In the genomic region with DNA sequence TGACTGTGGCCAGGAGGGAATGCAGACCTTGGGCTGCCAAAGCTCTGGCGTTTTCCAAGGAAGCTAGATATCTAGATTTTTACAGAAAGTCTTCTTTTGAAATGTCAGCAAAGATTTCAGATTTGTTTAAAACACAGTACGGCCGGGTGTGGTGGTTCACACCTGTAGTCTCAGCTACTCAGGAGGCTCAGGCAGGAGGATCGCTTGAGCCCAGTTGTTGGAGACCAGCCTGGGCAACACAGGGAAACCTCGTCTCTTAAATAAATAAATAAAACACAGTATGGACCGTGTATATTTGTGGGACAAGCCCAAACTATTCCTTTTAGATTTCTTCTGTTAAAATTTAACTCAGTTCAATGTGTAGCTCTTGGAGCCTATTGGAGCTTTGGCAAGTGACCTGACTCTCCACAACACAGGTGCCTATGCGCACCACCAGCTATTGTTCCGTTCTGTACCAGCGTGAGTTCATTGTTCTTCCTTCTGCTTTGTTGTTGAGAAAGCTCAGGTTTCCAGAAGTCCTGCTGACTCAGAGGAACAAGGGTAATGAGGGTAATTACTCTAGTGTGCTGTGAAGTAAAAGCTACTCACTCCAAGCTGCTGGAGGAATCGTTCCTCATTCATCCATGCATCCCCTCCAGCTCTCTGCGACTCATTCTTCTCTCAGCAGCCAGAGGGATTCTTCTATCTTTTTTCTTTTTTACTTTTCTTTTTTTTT, we compare ENCODE assay signal across 2 cellular contexts.
TF ChIP-seq lines count a peak whose summit lies in the region.

No MANE protein-coding gene starts in this region.

TF ChIP-seq in WTC11, 78 proteins besides CTCF, POLR2A, EP300 and RAD21 (continued from another document):
- TF ChIP-seq, protein P1, sequence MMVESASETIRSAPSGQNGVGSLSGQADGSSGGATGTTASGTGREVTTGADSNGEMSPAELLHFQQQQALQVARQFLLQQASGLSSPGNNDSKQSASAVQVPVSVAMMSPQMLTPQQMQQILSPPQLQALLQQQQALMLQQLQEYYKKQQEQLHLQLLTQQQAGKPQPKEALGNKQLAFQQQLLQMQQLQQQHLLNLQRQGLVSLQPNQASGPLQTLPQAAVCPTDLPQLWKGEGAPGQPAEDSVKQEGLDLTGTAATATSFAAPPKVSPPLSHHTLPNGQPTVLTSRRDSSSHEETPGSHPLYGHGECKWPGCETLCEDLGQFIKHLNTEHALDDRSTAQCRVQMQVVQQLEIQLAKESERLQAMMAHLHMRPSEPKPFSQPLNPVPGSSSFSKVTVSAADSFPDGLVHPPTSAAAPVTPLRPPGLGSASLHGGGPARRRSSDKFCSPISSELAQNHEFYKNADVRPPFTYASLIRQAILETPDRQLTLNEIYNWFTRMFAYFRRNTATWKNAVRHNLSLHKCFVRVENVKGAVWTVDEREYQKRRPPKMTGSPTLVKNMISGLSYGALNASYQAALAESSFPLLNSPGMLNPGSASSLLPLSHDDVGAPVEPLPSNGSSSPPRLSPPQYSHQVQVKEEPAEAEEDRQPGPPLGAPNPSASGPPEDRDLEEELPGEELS (CRISPR knock-in tag; IDR thresholded peaks at IDR 0.05) = peak; percentile 85; the same call in 1 of the 2 replicates
- no peak for TF ChIP-seq ETV6 (CRISPR knock-in tag; IDR thresholded peaks at IDR 0.05)
- TF ChIP-seq TEAD4 (CRISPR knock-in tag; IDR thresholded peaks at IDR 0.05) = no peak
- TF ChIP-seq, protein P2, sequence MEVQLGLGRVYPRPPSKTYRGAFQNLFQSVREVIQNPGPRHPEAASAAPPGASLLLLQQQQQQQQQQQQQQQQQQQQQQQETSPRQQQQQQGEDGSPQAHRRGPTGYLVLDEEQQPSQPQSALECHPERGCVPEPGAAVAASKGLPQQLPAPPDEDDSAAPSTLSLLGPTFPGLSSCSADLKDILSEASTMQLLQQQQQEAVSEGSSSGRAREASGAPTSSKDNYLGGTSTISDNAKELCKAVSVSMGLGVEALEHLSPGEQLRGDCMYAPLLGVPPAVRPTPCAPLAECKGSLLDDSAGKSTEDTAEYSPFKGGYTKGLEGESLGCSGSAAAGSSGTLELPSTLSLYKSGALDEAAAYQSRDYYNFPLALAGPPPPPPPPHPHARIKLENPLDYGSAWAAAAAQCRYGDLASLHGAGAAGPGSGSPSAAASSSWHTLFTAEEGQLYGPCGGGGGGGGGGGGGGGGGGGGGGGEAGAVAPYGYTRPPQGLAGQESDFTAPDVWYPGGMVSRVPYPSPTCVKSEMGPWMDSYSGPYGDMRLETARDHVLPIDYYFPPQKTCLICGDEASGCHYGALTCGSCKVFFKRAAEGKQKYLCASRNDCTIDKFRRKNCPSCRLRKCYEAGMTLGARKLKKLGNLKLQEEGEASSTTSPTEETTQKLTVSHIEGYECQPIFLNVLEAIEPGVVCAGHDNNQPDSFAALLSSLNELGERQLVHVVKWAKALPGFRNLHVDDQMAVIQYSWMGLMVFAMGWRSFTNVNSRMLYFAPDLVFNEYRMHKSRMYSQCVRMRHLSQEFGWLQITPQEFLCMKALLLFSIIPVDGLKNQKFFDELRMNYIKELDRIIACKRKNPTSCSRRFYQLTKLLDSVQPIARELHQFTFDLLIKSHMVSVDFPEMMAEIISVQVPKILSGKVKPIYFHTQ (CRISPR knock-in tag; IDR thresholded peaks at IDR 0.05) = no peak

TF ChIP-seq in HepG2, 621 proteins besides CTCF, POLR2A, EP300 and RAD21 (continued from another document):
- TF ChIP-seq, protein P3, sequence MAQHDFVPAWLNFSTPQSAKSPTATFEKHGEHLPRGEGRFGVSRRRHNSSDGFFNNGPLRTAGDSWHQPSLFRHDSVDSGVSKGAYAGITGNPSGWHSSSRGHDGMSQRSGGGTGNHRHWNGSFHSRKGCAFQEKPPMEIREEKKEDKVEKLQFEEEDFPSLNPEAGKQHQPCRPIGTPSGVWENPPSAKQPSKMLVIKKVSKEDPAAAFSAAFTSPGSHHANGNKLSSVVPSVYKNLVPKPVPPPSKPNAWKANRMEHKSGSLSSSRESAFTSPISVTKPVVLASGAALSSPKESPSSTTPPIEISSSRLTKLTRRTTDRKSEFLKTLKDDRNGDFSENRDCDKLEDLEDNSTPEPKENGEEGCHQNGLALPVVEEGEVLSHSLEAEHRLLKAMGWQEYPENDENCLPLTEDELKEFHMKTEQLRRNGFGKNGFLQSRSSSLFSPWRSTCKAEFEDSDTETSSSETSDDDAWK (CRISPR knock-in tag; IDR thresholded peaks at IDR 0.05) = no peak
- TF ChIP-seq ZNF30 (CRISPR knock-in tag; IDR thresholded peaks at IDR 0.05) (no peak), MTA3 (CRISPR knock-in tag; IDR thresholded peaks at IDR 0.05) (no peak), KDM5B (CRISPR knock-in tag; IDR thresholded peaks at IDR 0.05; ENCODE audit: borderline replicate concordance) (no peak), ZSCAN22 (CRISPR knock-in tag; IDR thresholded peaks at IDR 0.05) (no peak), SOX6 (IDR thresholded peaks at IDR 0.05) (no peak), SOX6 (CRISPR knock-in tag; IDR thresholded peaks at IDR 0.05) (peak; percentile 26; the same call in 1 of the 2 replicates), HDAC6 (IDR thresholded peaks at IDR 0.05; ENCODE audit: low read depth, low read length) (no peak), GFI1 (CRISPR knock-in tag; IDR thresholded peaks at IDR 0.05; ENCODE audit: borderline replicate concordance) (no peak), CCAR2 (optimal IDR thresholded peaks at IDR 0.05; ENCODE audit: low read depth, low read length) (no peak), ZNF253 (CRISPR knock-in tag; IDR thresholded peaks at IDR 0.05; ENCODE audit: borderline replicate concordance) (no peak), ZSCAN12 (CRISPR knock-in tag; IDR thresholded peaks at IDR 0.05) (no peak), SAFB2 (CRISPR knock-in tag; IDR thresholded peaks at IDR 0.05; ENCODE audit: borderline replicate concordance, low read depth) (no peak), ZMYM2 (CRISPR knock-in tag; IDR thresholded peaks at IDR 0.05) (no peak), TEAD2 (CRISPR knock-in tag; IDR thresholded peaks at IDR 0.05) (no peak), POLR2AphosphoS5 (IDR thresholded peaks at IDR 0.05; ENCODE audit: low read depth, low read length) (no peak), ZBTB8A (CRISPR knock-in tag; IDR thresholded peaks at IDR 0.05; ENCODE audit: borderline replicate concordance, low read depth) (no peak), ZNF746 (CRISPR knock-in tag; IDR thresholded peaks at IDR 0.05) (no peak), CHD4 (IDR thresholded peaks at IDR 0.05; ENCODE audit: borderline replicate concordance, low read length) (no peak), NCOA5 (CRISPR knock-in tag; IDR thresholded peaks at IDR 0.05) (no peak), ZFP82 (CRISPR knock-in tag; IDR thresholded peaks at IDR 0.05; ENCODE audit: borderline replicate concordance) (no peak), ZBTB1 (CRISPR knock-in tag; IDR thresholded peaks at IDR 0.05; ENCODE audit: borderline replicate concordance) (no peak), ZNF547 (CRISPR knock-in tag; IDR thresholded peaks at IDR 0.05) (no peak), SOX13 (IDR thresholded peaks at IDR 0.05) (no peak), SOX13 (CRISPR knock-in tag; conservative IDR thresholded peaks at IDR 0.05 in 1 of 2, IDR thresholded peaks at IDR 0.05 in 1 of 2) (peak in 1 of 2 experiments; percentile 71; a peak in 2 of 4 replicates), DR1 (CRISPR knock-in tag; IDR thresholded peaks at IDR 0.05) (no peak)
- TF ChIP-seq, protein P4, sequence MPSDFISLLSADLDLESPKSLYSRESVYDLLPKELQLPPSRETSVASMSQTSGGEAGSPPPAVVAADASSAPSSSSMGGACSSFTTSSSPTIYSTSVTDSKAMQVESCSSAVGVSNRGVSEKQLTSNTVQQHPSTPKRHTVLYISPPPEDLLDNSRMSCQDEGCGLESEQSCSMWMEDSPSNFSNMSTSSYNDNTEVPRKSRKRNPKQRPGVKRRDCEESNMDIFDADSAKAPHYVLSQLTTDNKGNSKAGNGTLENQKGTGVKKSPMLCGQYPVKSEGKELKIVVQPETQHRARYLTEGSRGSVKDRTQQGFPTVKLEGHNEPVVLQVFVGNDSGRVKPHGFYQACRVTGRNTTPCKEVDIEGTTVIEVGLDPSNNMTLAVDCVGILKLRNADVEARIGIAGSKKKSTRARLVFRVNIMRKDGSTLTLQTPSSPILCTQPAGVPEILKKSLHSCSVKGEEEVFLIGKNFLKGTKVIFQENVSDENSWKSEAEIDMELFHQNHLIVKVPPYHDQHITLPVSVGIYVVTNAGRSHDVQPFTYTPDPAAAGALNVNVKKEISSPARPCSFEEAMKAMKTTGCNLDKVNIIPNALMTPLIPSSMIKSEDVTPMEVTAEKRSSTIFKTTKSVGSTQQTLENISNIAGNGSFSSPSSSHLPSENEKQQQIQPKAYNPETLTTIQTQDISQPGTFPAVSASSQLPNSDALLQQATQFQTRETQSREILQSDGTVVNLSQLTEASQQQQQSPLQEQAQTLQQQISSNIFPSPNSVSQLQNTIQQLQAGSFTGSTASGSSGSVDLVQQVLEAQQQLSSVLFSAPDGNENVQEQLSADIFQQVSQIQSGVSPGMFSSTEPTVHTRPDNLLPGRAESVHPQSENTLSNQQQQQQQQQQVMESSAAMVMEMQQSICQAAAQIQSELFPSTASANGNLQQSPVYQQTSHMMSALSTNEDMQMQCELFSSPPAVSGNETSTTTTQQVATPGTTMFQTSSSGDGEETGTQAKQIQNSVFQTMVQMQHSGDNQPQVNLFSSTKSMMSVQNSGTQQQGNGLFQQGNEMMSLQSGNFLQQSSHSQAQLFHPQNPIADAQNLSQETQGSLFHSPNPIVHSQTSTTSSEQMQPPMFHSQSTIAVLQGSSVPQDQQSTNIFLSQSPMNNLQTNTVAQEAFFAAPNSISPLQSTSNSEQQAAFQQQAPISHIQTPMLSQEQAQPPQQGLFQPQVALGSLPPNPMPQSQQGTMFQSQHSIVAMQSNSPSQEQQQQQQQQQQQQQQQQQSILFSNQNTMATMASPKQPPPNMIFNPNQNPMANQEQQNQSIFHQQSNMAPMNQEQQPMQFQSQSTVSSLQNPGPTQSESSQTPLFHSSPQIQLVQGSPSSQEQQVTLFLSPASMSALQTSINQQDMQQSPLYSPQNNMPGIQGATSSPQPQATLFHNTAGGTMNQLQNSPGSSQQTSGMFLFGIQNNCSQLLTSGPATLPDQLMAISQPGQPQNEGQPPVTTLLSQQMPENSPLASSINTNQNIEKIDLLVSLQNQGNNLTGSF (CRISPR knock-in tag; IDR thresholded peaks at IDR 0.05) = no peak
- TF ChIP-seq, protein P5, sequence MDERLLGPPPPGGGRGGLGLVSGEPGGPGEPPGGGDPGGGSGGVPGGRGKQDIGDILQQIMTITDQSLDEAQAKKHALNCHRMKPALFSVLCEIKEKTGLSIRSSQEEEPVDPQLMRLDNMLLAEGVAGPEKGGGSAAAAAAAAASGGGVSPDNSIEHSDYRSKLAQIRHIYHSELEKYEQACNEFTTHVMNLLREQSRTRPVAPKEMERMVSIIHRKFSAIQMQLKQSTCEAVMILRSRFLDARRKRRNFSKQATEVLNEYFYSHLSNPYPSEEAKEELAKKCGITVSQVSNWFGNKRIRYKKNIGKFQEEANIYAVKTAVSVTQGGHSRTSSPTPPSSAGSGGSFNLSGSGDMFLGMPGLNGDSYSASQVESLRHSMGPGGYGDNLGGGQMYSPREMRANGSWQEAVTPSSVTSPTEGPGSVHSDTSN (CRISPR knock-in tag; IDR thresholded peaks at IDR 0.05) = no peak
- TF ChIP-seq, protein P6, sequence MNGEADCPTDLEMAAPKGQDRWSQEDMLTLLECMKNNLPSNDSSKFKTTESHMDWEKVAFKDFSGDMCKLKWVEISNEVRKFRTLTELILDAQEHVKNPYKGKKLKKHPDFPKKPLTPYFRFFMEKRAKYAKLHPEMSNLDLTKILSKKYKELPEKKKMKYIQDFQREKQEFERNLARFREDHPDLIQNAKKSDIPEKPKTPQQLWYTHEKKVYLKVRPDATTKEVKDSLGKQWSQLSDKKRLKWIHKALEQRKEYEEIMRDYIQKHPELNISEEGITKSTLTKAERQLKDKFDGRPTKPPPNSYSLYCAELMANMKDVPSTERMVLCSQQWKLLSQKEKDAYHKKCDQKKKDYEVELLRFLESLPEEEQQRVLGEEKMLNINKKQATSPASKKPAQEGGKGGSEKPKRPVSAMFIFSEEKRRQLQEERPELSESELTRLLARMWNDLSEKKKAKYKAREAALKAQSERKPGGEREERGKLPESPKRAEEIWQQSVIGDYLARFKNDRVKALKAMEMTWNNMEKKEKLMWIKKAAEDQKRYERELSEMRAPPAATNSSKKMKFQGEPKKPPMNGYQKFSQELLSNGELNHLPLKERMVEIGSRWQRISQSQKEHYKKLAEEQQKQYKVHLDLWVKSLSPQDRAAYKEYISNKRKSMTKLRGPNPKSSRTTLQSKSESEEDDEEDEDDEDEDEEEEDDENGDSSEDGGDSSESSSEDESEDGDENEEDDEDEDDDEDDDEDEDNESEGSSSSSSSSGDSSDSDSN (CRISPR knock-in tag; IDR thresholded peaks at IDR 0.05) = no peak
- TF ChIP-seq, protein P7, sequence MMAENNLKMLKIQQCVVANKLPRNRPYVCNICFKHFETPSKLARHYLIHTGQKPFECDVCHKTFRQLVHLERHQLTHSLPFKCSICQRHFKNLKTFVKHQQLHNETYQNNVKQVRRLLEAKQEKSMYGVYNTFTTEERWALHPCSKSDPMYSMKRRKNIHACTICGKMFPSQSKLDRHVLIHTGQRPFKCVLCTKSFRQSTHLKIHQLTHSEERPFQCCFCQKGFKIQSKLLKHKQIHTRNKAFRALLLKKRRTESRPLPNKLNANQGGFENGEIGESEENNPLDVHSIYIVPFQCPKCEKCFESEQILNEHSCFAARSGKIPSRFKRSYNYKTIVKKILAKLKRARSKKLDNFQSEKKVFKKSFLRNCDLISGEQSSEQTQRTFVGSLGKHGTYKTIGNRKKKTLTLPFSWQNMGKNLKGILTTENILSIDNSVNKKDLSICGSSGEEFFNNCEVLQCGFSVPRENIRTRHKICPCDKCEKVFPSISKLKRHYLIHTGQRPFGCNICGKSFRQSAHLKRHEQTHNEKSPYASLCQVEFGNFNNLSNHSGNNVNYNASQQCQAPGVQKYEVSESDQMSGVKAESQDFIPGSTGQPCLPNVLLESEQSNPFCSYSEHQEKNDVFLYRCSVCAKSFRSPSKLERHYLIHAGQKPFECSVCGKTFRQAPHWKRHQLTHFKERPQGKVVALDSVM (CRISPR knock-in tag; IDR thresholded peaks at IDR 0.05) = peak; percentile 75; the same call in 1 of the 2 replicates
- TF ChIP-seq, protein P8, sequence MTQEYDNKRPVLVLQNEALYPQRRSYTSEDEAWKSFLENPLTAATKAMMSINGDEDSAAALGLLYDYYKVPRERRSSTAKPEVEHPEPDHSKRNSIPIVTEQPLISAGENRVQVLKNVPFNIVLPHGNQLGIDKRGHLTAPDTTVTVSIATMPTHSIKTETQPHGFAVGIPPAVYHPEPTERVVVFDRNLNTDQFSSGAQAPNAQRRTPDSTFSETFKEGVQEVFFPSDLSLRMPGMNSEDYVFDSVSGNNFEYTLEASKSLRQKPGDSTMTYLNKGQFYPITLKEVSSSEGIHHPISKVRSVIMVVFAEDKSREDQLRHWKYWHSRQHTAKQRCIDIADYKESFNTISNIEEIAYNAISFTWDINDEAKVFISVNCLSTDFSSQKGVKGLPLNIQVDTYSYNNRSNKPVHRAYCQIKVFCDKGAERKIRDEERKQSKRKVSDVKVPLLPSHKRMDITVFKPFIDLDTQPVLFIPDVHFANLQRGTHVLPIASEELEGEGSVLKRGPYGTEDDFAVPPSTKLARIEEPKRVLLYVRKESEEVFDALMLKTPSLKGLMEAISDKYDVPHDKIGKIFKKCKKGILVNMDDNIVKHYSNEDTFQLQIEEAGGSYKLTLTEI (CRISPR knock-in tag; conservative IDR thresholded peaks at IDR 0.05) = no peak
